In genomic region chr7:108280136-108280535, GRCh38 we compare ENCODE assay signal across 2 cellular contexts.
TF ChIP-seq lines count a peak whose summit lies in the region.

No MANE protein-coding gene starts in this region.

TF ChIP-seq in HepG2, 621 proteins besides CTCF, POLR2A, EP300 and RAD21:
- TF ChIP-seq, protein P1, sequence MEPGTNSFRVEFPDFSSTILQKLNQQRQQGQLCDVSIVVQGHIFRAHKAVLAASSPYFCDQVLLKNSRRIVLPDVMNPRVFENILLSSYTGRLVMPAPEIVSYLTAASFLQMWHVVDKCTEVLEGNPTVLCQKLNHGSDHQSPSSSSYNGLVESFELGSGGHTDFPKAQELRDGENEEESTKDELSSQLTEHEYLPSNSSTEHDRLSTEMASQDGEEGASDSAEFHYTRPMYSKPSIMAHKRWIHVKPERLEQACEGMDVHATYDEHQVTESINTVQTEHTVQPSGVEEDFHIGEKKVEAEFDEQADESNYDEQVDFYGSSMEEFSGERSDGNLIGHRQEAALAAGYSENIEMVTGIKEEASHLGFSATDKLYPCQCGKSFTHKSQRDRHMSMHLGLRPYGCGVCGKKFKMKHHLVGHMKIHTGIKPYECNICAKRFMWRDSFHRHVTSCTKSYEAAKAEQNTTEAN (CRISPR knock-in tag; conservative IDR thresholded peaks at IDR 0.05), result no peak
- TF ChIP-seq NCOA5 (CRISPR knock-in tag; IDR thresholded peaks at IDR 0.05) (no peak), MXD1 (CRISPR knock-in tag; IDR thresholded peaks at IDR 0.05) (no peak), RARA (CRISPR knock-in tag; IDR thresholded peaks at IDR 0.05) (no peak)

TF ChIP-seq in endothelial cell of umbilical vein, 7 proteins besides CTCF, POLR2A, EP300 and RAD21 (continued from another document):
- no peak for TF ChIP-seq FOS (IDR thresholded peaks at IDR 0.05; ENCODE audit: borderline replicate concordance, insufficient read depth, low read length)
- no peak for TF ChIP-seq MAX (IDR thresholded peaks at IDR 0.05; ENCODE audit: insufficient read depth, insufficient read length)
- no peak for TF ChIP-seq EZH2 (IDR thresholded peaks at IDR 0.05; ENCODE audit: borderline replicate concordance, low read depth, low read length, severe bottlenecking)
